ENCODE assay signal across 21 cellular contexts in the genomic region with DNA sequence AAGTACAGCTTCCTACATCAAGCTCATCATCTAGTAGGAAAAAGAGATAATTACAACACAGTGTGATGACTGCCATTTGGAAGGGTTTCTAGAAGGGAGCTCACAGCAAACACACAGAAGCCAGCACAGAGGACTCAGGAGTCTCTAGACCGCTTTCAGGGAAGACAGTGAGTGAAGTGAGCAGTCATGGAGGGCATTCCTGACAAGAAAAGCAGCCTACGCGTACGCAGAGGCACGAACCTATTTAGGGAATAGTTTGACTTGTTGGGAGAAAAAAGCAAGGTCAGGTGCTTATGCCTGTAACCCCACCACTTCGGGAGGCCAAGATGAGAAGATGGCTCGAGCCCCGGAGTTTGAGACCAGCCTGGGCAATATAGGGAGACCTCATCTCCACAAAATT. TPM values are rescaled to one million over a fixed set of nuclear protein-coding genes. Genes with fewer than 3 reads are reported as not detected.
DNase-seq lines count a peak whose midpoint lies in the region; ATAC-seq and TF ChIP-seq lines count a peak whose summit lies in the region.
"Had no signal": no experiment of that assay in that cellular context is flagged by ENCODE, and none has a peak within 500 bp of the region (broad histone marks: within the 10 kb centered on the region; RNA-seq: fewer than 3 reads in every experiment).

No MANE protein-coding gene starts in this region.

- ATAC-seq in CD8-positive, alpha-beta T cell: no peak
- no peak for ATAC-seq in stimulated activated memory B cell treated with anti-CD40 and anti-IgM and Interleukin-4, amounts not matched to agents 10 μg/mL and 1 μg/mL and 100 μg/mL, for 72 hours
- ATAC-seq: HCT116 had no signal

- H3K27me3 Mint-ChIP-seq in activated CD4-positive, alpha-beta T cell treated with anti-CD3 and anti-CD28 coated beads, Interleukin-2, amount 10 ng/mL, durations not matched to agents 24 days and 14 days: no peaks in the 10 kb centered on the region
- H3K27me3 Mint-ChIP-seq in CD8-positive, alpha-beta T cell (ENCODE audit: low read depth): no peaks in the 10 kb centered on the region
- H3K27me3 Mint-ChIP-seq in activated T-helper 1 cell treated with anti-CD3 and anti-CD28 coated beads, Interleukin-12 subunit alpha, Interleukin-12 subunit beta, Interleukin-2, Interleukin-4 antibody, amounts not matched to agents 30 ng/mL and 10 ng/mL and 1 ng/mL, durations not matched to agents 14 hours and 24 hours and 36 hours (ENCODE audit: insufficient read depth): no peaks in the 10 kb centered on the region
- H3K27me3 Mint-ChIP-seq in stimulated activated memory B cell treated with anti-CD40 and anti-IgM and Interleukin-4, amounts not matched to agents 10 μg/mL and 1 μg/mL and 100 μg/mL, for 72 hours: no peaks in the 10 kb centered on the region

- CTCF ChIA-PET in CD8-positive, alpha-beta T cell (lab: Charles Lee): interaction anchor here (1.5 to 1.6 kb wide), 2 partner anchors 33 to 112 kb away, joined by 4 to 5 read pairs; no protein-coding TSS in a partner anchor

- TF ChIP-seq CTCF in CD8-positive, alpha-beta T cell (IDR thresholded peaks at IDR 0.05): no peak
- no peak for TF ChIP-seq CTCF in sigmoid colon (IDR thresholded peaks at IDR 0.05)

- H3K27ac Mint-ChIP-seq in activated CD4-positive, alpha-beta T cell treated with anti-CD3 and anti-CD28 coated beads, Interleukin-2, amount 10 ng/mL, durations not matched to agents 24 days and 14 days: peak overlapping the region; percentile 78
- peak overlapping the region; percentile 41 for H3K27ac Mint-ChIP-seq in CD8-positive, alpha-beta T cell
- peak overlapping the region; percentile 87 for H3K27ac Mint-ChIP-seq in activated T-helper 1 cell treated with anti-CD3 and anti-CD28 coated beads, Interleukin-12 subunit alpha, Interleukin-12 subunit beta, Interleukin-2, Interleukin-4 antibody, amounts not matched to agents 30 ng/mL and 10 ng/mL and 1 ng/mL, durations not matched to agents 14 hours and 24 hours and 36 hours
- peak overlapping the region; percentile 9 for H3K27ac Mint-ChIP-seq in stimulated activated memory B cell treated with anti-CD40 and anti-IgM and Interleukin-4, amounts not matched to agents 10 μg/mL and 1 μg/mL and 100 μg/mL, for 72 hours

- peaks cover 23% of the 10 kb centered on the region for H3K36me3 ChIP-seq in CD8-positive, alpha-beta T cell (ENCODE audit: insufficient read depth, low read length)
- H3K36me3 ChIP-seq in sigmoid colon: peaks cover 14 to 86% (median 27%) of the 10 kb centered on the region in 4 donors

- no peaks in the 10 kb centered on the region for H3K9me3 ChIP-seq in CD8-positive, alpha-beta T cell (ENCODE audit: low read length)
- no peaks in the 10 kb centered on the region for H3K9me3 ChIP-seq in sigmoid colon

- peaks cover 75% of the 10 kb centered on the region for H3K36me3 Mint-ChIP-seq in activated CD4-positive, alpha-beta T cell treated with anti-CD3 and anti-CD28 coated beads, Interleukin-2, amount 10 ng/mL, durations not matched to agents 24 days and 14 days (ENCODE audit: low read depth)
- H3K36me3 Mint-ChIP-seq in CD8-positive, alpha-beta T cell: peaks cover 57% of the 10 kb centered on the region
- peaks cover 68% of the 10 kb centered on the region for H3K36me3 Mint-ChIP-seq in activated T-helper 1 cell treated with anti-CD3 and anti-CD28 coated beads, Interleukin-12 subunit alpha, Interleukin-12 subunit beta, Interleukin-2, Interleukin-4 antibody, amounts not matched to agents 30 ng/mL and 10 ng/mL and 1 ng/mL, durations not matched to agents 14 hours and 24 hours and 36 hours (ENCODE audit: low read depth)
- peaks cover 56% of the 10 kb centered on the region for H3K36me3 Mint-ChIP-seq in stimulated activated memory B cell treated with anti-CD40 and anti-IgM and Interleukin-4, amounts not matched to agents 10 μg/mL and 1 μg/mL and 100 μg/mL, for 72 hours

- H3K9me3 Mint-ChIP-seq in activated CD4-positive, alpha-beta T cell treated with anti-CD3 and anti-CD28 coated beads, Interleukin-2, amount 10 ng/mL, durations not matched to agents 24 days and 14 days: no peaks in the 10 kb centered on the region
- no peaks in the 10 kb centered on the region for H3K9me3 Mint-ChIP-seq in CD8-positive, alpha-beta T cell
- H3K9me3 Mint-ChIP-seq in activated T-helper 1 cell treated with anti-CD3 and anti-CD28 coated beads, Interleukin-12 subunit alpha, Interleukin-12 subunit beta, Interleukin-2, Interleukin-4 antibody, amounts not matched to agents 30 ng/mL and 10 ng/mL and 1 ng/mL, durations not matched to agents 14 hours and 24 hours and 36 hours: peaks cover 6% of the 10 kb centered on the region
- H3K9me3 Mint-ChIP-seq in stimulated activated memory B cell treated with anti-CD40 and anti-IgM and Interleukin-4, amounts not matched to agents 10 μg/mL and 1 μg/mL and 100 μg/mL, for 72 hours: no peaks in the 10 kb centered on the region

- H3K4me1 ChIP-seq in CD8-positive, alpha-beta T cell (ENCODE audit: insufficient read depth, low read length): peaks cover 34% of the 10 kb centered on the region
- H3K4me1 ChIP-seq in sigmoid colon: peaks cover 0 to 8% (median 2%) of the 10 kb centered on the region in 4 donors

- no peak overlapping the region for H3K27ac ChIP-seq in CD8-positive, alpha-beta T cell (ENCODE audit: low read depth, low read length)
- no peak overlapping the region for H3K27ac ChIP-seq in sigmoid colon
- H3K27ac ChIP-seq: KMS-11, PC-9 had no signal

- no peak overlapping the region for H3K4me3 ChIP-seq in CD8-positive, alpha-beta T cell (ENCODE audit: low read depth, low read length)
- H3K4me3 ChIP-seq in sigmoid colon: no peak overlapping the region
- H3K4me3 ChIP-seq: PC-9 had no signal

- H3K4me1 Mint-ChIP-seq in activated CD4-positive, alpha-beta T cell treated with anti-CD3 and anti-CD28 coated beads, Interleukin-2, amount 10 ng/mL, durations not matched to agents 24 days and 14 days: peaks cover 63% of the 10 kb centered on the region
- H3K4me1 Mint-ChIP-seq in CD8-positive, alpha-beta T cell (ENCODE audit: low read depth): peaks cover 46% of the 10 kb centered on the region
- peaks cover 80% of the 10 kb centered on the region for H3K4me1 Mint-ChIP-seq in activated T-helper 1 cell treated with anti-CD3 and anti-CD28 coated beads, Interleukin-12 subunit alpha, Interleukin-12 subunit beta, Interleukin-2, Interleukin-4 antibody, amounts not matched to agents 30 ng/mL and 10 ng/mL and 1 ng/mL, durations not matched to agents 14 hours and 24 hours and 36 hours (ENCODE audit: low read depth)
- peaks cover 55% of the 10 kb centered on the region for H3K4me1 Mint-ChIP-seq in stimulated activated memory B cell treated with anti-CD40 and anti-IgM and Interleukin-4, amounts not matched to agents 10 μg/mL and 1 μg/mL and 100 μg/mL, for 72 hours

- intact Hi-C loops in activated CD4-positive, alpha-beta T cell treated with anti-CD3 and anti-CD28 coated beads, Interleukin-2, amount 10 ng/mL, durations not matched to agents 24 days and 14 days (cut with micrococcal nuclease): no loop called here
- intact Hi-C loops in CD8-positive, alpha-beta T cell (cut with DNase I, micrococcal nuclease): loop anchor here in 1 of 2 experiments (10.0 kb wide), 1 partner anchor 430 kb away; a partner anchor contains a TSS
- intact Hi-C loops in activated T-helper 1 cell treated with anti-CD3 and anti-CD28 coated beads, Interleukin-12 subunit alpha, Interleukin-12 subunit beta, Interleukin-2, Interleukin-4 antibody, amounts not matched to agents 30 ng/mL and 10 ng/mL and 1 ng/mL, durations not matched to agents 14 hours and 24 hours and 36 hours (cut with micrococcal nuclease): no loop called here
- intact Hi-C loops in sigmoid colon (cut with DNase I): no loop called here

- no peaks in the 10 kb centered on the region for H3K27me3 ChIP-seq in CD8-positive, alpha-beta T cell (ENCODE audit: insufficient read depth, low read length)
- H3K27me3 ChIP-seq in sigmoid colon: no peaks in the 10 kb centered on the region

- no peak for DNase-seq in activated CD4-positive, alpha-beta T cell treated with anti-CD3 and anti-CD28 coated beads, Interleukin-2, amount 10 ng/mL, durations not matched to agents 24 days and 14 days
- no peak for DNase-seq in activated CD4-positive, alpha-beta T cell treated with anti-CD3 and anti-CD28 coated beads for 48 hours
- no peak for DNase-seq in CD8-positive, alpha-beta T cell
- no peak for DNase-seq in activated T-helper 1 cell treated with anti-CD3 and anti-CD28 coated beads, Interleukin-12 subunit alpha, Interleukin-12 subunit beta, Interleukin-2, Interleukin-4 antibody, amounts not matched to agents 30 ng/mL and 10 ng/mL and 1 ng/mL, durations not matched to agents 14 hours and 24 hours and 36 hours (ENCODE audit: low spot score)
- DNase-seq in HCEC 1CT: no peak
- DNase-seq in sigmoid colon: no peak
- DNase-seq: EL, GF-D8, GOT3, IMR-90, NCI-H1694 treated with DMSO at 0.1 percent for 48 hours, NCI-H2081 treated with DMSO at 0.1 percent for 48 hours, NCI-H446 treated with DMSO at 0.1 percent for 48 hours, NCI-H526 treated with DMSO at 0.1 percent for 48 hours, PC-9, RPMI8226, SHP77 had no signal

- 89 to 95% methylated on average over 8 of the region's 8 CpGs for WGBS in sigmoid colon, 2 donors

- POLR2A ChIA-PET in CD8-positive, alpha-beta T cell (lab: Charles Lee): interaction anchor here (1.0 kb wide), 1 partner anchor 44 kb away, joined by 3 read pairs; no protein-coding TSS in a partner anchor

- peak overlapping the region; percentile 45 for H3K4me3 Mint-ChIP-seq in activated CD4-positive, alpha-beta T cell treated with anti-CD3 and anti-CD28 coated beads, Interleukin-2, amount 10 ng/mL, durations not matched to agents 24 days and 14 days
- H3K4me3 Mint-ChIP-seq in CD8-positive, alpha-beta T cell: no peak overlapping the region
- peak overlapping the region; percentile 66 for H3K4me3 Mint-ChIP-seq in activated T-helper 1 cell treated with anti-CD3 and anti-CD28 coated beads, Interleukin-12 subunit alpha, Interleukin-12 subunit beta, Interleukin-2, Interleukin-4 antibody, amounts not matched to agents 30 ng/mL and 10 ng/mL and 1 ng/mL, durations not matched to agents 14 hours and 24 hours and 36 hours
- H3K4me3 Mint-ChIP-seq in stimulated activated memory B cell treated with anti-CD40 and anti-IgM and Interleukin-4, amounts not matched to agents 10 μg/mL and 1 μg/mL and 100 μg/mL, for 72 hours: no peak overlapping the region
- H3K4me3 Mint-ChIP-seq: CD14-positive monocyte had no signal

- no peak for TF ChIP-seq EP300 in sigmoid colon (IDR thresholded peaks at IDR 0.05)

- no peak for TF ChIP-seq POLR2A in sigmoid colon (IDR thresholded peaks at IDR 0.05)

RNA-seq across cellular contexts. Expression of a gene that starts 8.4 kb away (rescaled TPM):
- total RNA-seq in activated CD4-positive, alpha-beta T cell treated with anti-CD3 and anti-CD28 coated beads, Interleukin-2, amount 10 ng/mL, durations not matched to agents 24 days and 14 days: 25.1 and 25.3 TPM in 2 replicates
- under 1 TPM; 0.38 to 0.58 TPM for total RNA-seq in CD8-positive, alpha-beta T cell
- 25.7 and 26.1 TPM in 2 replicates for total RNA-seq in activated T-helper 1 cell treated with anti-CD3 and anti-CD28 coated beads, Interleukin-12 subunit alpha, Interleukin-12 subunit beta, Interleukin-2, Interleukin-4 antibody, amounts not matched to agents 30 ng/mL and 10 ng/mL and 1 ng/mL, durations not matched to agents 14 hours and 24 hours and 36 hours
- total RNA-seq in sigmoid colon: under 1 TPM; under 0.01 to 0.83 (median 0.29) TPM
- polyA plus RNA-seq in sigmoid colon: 1 to 10 TPM in 1 of 3 donors, under 1 TPM in 1, not detected in 1; 0.69 to 3.5 TPM
- polyA plus RNA-seq: CD14-positive monocyte had no signal

RNA-seq across cellular contexts. Expression of a gene that starts 19.3 kb away (rescaled TPM):
- total RNA-seq in activated CD4-positive, alpha-beta T cell treated with anti-CD3 and anti-CD28 coated beads, Interleukin-2, amount 10 ng/mL, durations not matched to agents 24 days and 14 days: 92.3 and 92.8 TPM in 2 replicates
- 10 to 100 TPM; 15.3 to 18.7 TPM for total RNA-seq in CD8-positive, alpha-beta T cell
- total RNA-seq in activated T-helper 1 cell treated with anti-CD3 and anti-CD28 coated beads, Interleukin-12 subunit alpha, Interleukin-12 subunit beta, Interleukin-2, Interleukin-4 antibody, amounts not matched to agents 30 ng/mL and 10 ng/mL and 1 ng/mL, durations not matched to agents 14 hours and 24 hours and 36 hours: 133 and 143 TPM in 2 replicates
- total RNA-seq in sigmoid colon: under 1 TPM; 0.27 to 0.83 (median 0.43) TPM
- polyA plus RNA-seq in sigmoid colon: 10 to 100 TPM in 1 of 3 donors, not detected in 2; 55.3 TPM

RNA-seq across cellular contexts. Expression of a gene that starts 46.7 kb away (rescaled TPM):
- 69.4 and 70.5 TPM in 2 replicates for total RNA-seq in activated CD4-positive, alpha-beta T cell treated with anti-CD3 and anti-CD28 coated beads, Interleukin-2, amount 10 ng/mL, durations not matched to agents 24 days and 14 days
- total RNA-seq in CD8-positive, alpha-beta T cell: 10 to 100 TPM; 39.4 to 41.6 TPM
- 63.6 and 73.3 TPM in 2 replicates for total RNA-seq in activated T-helper 1 cell treated with anti-CD3 and anti-CD28 coated beads, Interleukin-12 subunit alpha, Interleukin-12 subunit beta, Interleukin-2, Interleukin-4 antibody, amounts not matched to agents 30 ng/mL and 10 ng/mL and 1 ng/mL, durations not matched to agents 14 hours and 24 hours and 36 hours
- total RNA-seq in sigmoid colon: 10 to 100 TPM in 3 of 4 donors, 1 to 10 TPM in 1; 4.4 to 21.7 (median 15.1) TPM
- 10 to 100 TPM; 68.5 to 90.5 (median 83.0) TPM for polyA plus RNA-seq in sigmoid colon

RNA-seq across cellular contexts. Expression of a gene that starts 46.9 kb away (rescaled TPM):
- total RNA-seq in activated CD4-positive, alpha-beta T cell treated with anti-CD3 and anti-CD28 coated beads, Interleukin-2, amount 10 ng/mL, durations not matched to agents 24 days and 14 days: 28.7 and 29.0 TPM in 2 replicates
- total RNA-seq in CD8-positive, alpha-beta T cell: 1 to 10 TPM; 5.5 to 5.8 TPM
- 29.3 and 30.1 TPM in 2 replicates for total RNA-seq in activated T-helper 1 cell treated with anti-CD3 and anti-CD28 coated beads, Interleukin-12 subunit alpha, Interleukin-12 subunit beta, Interleukin-2, Interleukin-4 antibody, amounts not matched to agents 30 ng/mL and 10 ng/mL and 1 ng/mL, durations not matched to agents 14 hours and 24 hours and 36 hours
- total RNA-seq in sigmoid colon: 10 to 100 TPM; 58.1 to 92.0 (median 63.5) TPM
- polyA plus RNA-seq in sigmoid colon: 100 to 1,000 TPM; 144 to 363 (median 351) TPM

Comparison
In these comparisons a context has a peak if more than half of its experiments do, and no peak if none do; other contexts are left out.
1. H3K27ac Mint-ChIP-seq: peak in every context shown above with its lines; median percentile 87 in activated T-helper 1 cell treated with anti-CD3 and anti-CD28 coated beads, Interleukin-12 subunit alpha, Interleukin-12 subunit beta, Interleukin-2, Interleukin-4 antibody, amounts not matched to agents 30 ng/mL and 10 ng/mL and 1 ng/mL, durations not matched to agents 14 hours and 24 hours and 36 hours; 78 in activated CD4-positive, alpha-beta T cell treated with anti-CD3 and anti-CD28 coated beads, Interleukin-2, amount 10 ng/mL, durations not matched to agents 24 days and 14 days; 41 in CD8-positive, alpha-beta T cell; 9 in stimulated activated memory B cell treated with anti-CD40 and anti-IgM and Interleukin-4, amounts not matched to agents 10 μg/mL and 1 μg/mL and 100 μg/mL, for 72 hours.
2. H3K4me3 Mint-ChIP-seq: peak in activated CD4-positive, alpha-beta T cell treated with anti-CD3 and anti-CD28 coated beads, Interleukin-2, amount 10 ng/mL, durations not matched to agents 24 days and 14 days (single experiment) and activated T-helper 1 cell treated with anti-CD3 and anti-CD28 coated beads, Interleukin-12 subunit alpha, Interleukin-12 subunit beta, Interleukin-2, Interleukin-4 antibody, amounts not matched to agents 30 ng/mL and 10 ng/mL and 1 ng/mL, durations not matched to agents 14 hours and 24 hours and 36 hours (single experiment); none in CD8-positive, alpha-beta T cell (single experiment) and stimulated activated memory B cell treated with anti-CD40 and anti-IgM and Interleukin-4, amounts not matched to agents 10 μg/mL and 1 μg/mL and 100 μg/mL, for 72 hours (single experiment).
3. RNA of a gene that starts 8.4 kb away (total RNA-seq): 25.7 to 26.1 TPM in activated T-helper 1 cell treated with anti-CD3 and anti-CD28 coated beads, Interleukin-12 subunit alpha, Interleukin-12 subunit beta, Interleukin-2, Interleukin-4 antibody, amounts not matched to agents 30 ng/mL and 10 ng/mL and 1 ng/mL, durations not matched to agents 14 hours and 24 hours and 36 hours and 25.1 to 25.3 TPM in activated CD4-positive, alpha-beta T cell treated with anti-CD3 and anti-CD28 coated beads, Interleukin-2, amount 10 ng/mL, durations not matched to agents 24 days and 14 days; 0.38 to 0.58 TPM in CD8-positive, alpha-beta T cell and under 0.01 to 0.83 TPM in sigmoid colon; every median in the first group is over 10 times any median in the second.
4. RNA of a gene that starts 19.3 kb away (total RNA-seq): 133 to 143 TPM in activated T-helper 1 cell treated with anti-CD3 and anti-CD28 coated beads, Interleukin-12 subunit alpha, Interleukin-12 subunit beta, Interleukin-2, Interleukin-4 antibody, amounts not matched to agents 30 ng/mL and 10 ng/mL and 1 ng/mL, durations not matched to agents 14 hours and 24 hours and 36 hours, 92.3 to 92.8 TPM in activated CD4-positive, alpha-beta T cell treated with anti-CD3 and anti-CD28 coated beads, Interleukin-2, amount 10 ng/mL, durations not matched to agents 24 days and 14 days and 15.3 to 18.7 TPM in CD8-positive, alpha-beta T cell; 0.27 to 0.83 TPM in sigmoid colon; every median in the first group is over 4 times any median in the second.